ENCODE assay signal across 9 cellular contexts in the genomic region with DNA sequence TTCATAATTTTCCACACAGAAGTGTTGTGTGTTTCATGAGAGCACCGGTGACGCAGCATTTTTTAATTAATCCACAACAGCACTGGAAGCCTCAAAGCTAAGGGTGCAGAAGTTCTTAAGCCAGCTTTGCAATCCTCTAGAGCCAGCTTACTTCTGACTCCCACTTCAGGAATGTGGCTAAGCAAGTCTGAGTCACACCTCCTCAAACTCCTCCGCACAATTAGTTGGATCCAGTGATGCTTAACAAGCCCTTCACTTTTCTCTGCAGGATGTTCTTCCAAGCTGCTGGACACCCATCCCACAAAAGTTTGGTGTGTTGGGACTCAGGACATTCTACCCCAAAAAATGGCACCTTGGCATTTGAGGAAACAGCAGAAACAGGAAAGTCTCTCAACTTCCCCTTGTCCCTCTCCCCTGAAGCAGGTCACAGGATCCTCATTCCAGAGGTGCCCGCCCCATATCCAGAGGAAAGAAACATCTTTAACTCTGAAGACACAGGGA.
DNase-seq lines count a peak whose midpoint lies in the region; ATAC-seq, FAIRE-seq and TF ChIP-seq lines count a peak whose summit lies in the region.
"Had no signal": no experiment of that assay in that cellular context is flagged by ENCODE, and none has a peak within 500 bp of the region (broad histone marks: within the 10 kb centered on the region; RNA-seq: fewer than 3 reads in every experiment).

No MANE protein-coding gene starts in this region.

- H4K8ac ChIP-seq in H1 (ENCODE audit: extremely low read depth, insufficient read depth, low read length) = no peak overlapping the region

- H2BK15ac ChIP-seq in H1 (ENCODE audit: low read length) = no peak overlapping the region

- TF ChIP-seq POLR2A in H1 (IDR thresholded peaks at IDR 0.05; ENCODE audit: control extremely low read depth in 1 of 2, low read depth in 2 of 2, low read length in 2 of 2) = peak in 1 of 2 experiments; percentile 25; a peak in 1 of 3 replicates

- no peaks in the 10 kb centered on the region for H3K79me1 ChIP-seq in H1 (ENCODE audit: low read depth, low read length)

- no peaks in the 10 kb centered on the region for H3K27me3 Mint-ChIP-seq in mesothelial cell of epicardium (ENCODE audit: low read depth)
- H3K27me3 Mint-ChIP-seq in activated T-cell treated with anti-CD3 and anti-CD28 coated beads, Interleukin-2, amount 50 U/mL, for 24 hours = peaks cover 3% of the 10 kb centered on the region
- peaks cover 3% of the 10 kb centered on the region for H3K27me3 Mint-ChIP-seq in activated naive CD8-positive, alpha-beta T cell treated with anti-CD3 and anti-CD28 coated beads, Interleukin-2, amount 50 U/mL, for 24 hours
- H3K27me3 Mint-ChIP-seq: dendritic cell treated with granulocyte-macrophage colony-stimulating factor and Interleukin-4, amounts not matched to agents 40 ng/mL and 50 ng/mL, for 4 days had no signal

- H3K79me2 ChIP-seq in H1 (ENCODE audit: control insufficient read depth in 1 of 2, insufficient read depth in 2 of 2, low read length in 2 of 2) = peaks cover 2 to 3% of the 10 kb centered on the region in 2 experiments; a peak in 2 of 4 replicates

- WGBS in H1 (ENCODE audit: extremely low coverage in 1 of 2, insufficient coverage in 1 of 2, insufficient read length in 1 of 2, insufficient replicate concordance in 2 of 2, low coverage in 1 of 2, low lambda C conversion rate in 2 of 2, missing lambda C conversion rate in 1 of 2), 2 experiments = 49% methylated on average over 4 of the region's 4 CpGs; no CpG with 5 or more reads in 1 of the 2 experiments

- H3K56ac ChIP-seq in H1 (replicated peaks; ENCODE audit: insufficient read length, low read depth, low read length) = no peak overlapping the region

- H3K27me3 ChIP-seq in MG63 (no peaks in the 10 kb centered on the region), H1 (replicated peaks in 1 of 4; ENCODE audit: control insufficient read depth in 3 of 4, extremely low read depth in 1 of 4, insufficient read depth in 3 of 4, low read length in 3 of 4) (no peaks in the 10 kb centered on the region)

- H3K4me1 ChIP-seq in H1 (replicated peaks in 1 of 4; ENCODE audit: control insufficient read depth in 3 of 4, insufficient read depth in 4 of 4, low read length in 3 of 4) = peaks cover 15 to 26% (median 22%) of the 10 kb centered on the region in 4 experiments

- H3K4me3 Mint-ChIP-seq in mesothelial cell of epicardium = no peak overlapping the region
- no peak overlapping the region for H3K4me3 Mint-ChIP-seq in activated T-cell treated with anti-CD3 and anti-CD28 coated beads, Interleukin-2, amount 50 U/mL, for 24 hours
- H3K4me3 Mint-ChIP-seq in activated naive CD8-positive, alpha-beta T cell treated with anti-CD3 and anti-CD28 coated beads, Interleukin-2, amount 50 U/mL, for 24 hours = no peak overlapping the region
- H3K4me3 Mint-ChIP-seq: dendritic cell treated with granulocyte-macrophage colony-stimulating factor and Interleukin-4, amounts not matched to agents 40 ng/mL and 50 ng/mL, for 4 days had no signal

- no peaks in the 10 kb centered on the region for H3K9me3 Mint-ChIP-seq in mesothelial cell of epicardium
- H3K9me3 Mint-ChIP-seq in activated T-cell treated with anti-CD3 and anti-CD28 coated beads, Interleukin-2, amount 50 U/mL, for 24 hours = no peaks in the 10 kb centered on the region
- H3K9me3 Mint-ChIP-seq in activated naive CD8-positive, alpha-beta T cell treated with anti-CD3 and anti-CD28 coated beads, Interleukin-2, amount 50 U/mL, for 24 hours = no peaks in the 10 kb centered on the region
- H3K9me3 Mint-ChIP-seq: dendritic cell treated with granulocyte-macrophage colony-stimulating factor and Interleukin-4, amounts not matched to agents 40 ng/mL and 50 ng/mL, for 4 days had no signal

- H3K36me3 ChIP-seq in MG63 (no peaks in the 10 kb centered on the region), H1 (ENCODE audit: control insufficient read depth in 2 of 4, insufficient read depth in 4 of 4, low read length in 3 of 4) (no peaks in the 10 kb centered on the region)

- peak; percentile 57 for FAIRE-seq in H1 (lab: Jason Lieb, UNC)

- no peak overlapping the region for H2AFZ ChIP-seq in H1 (ENCODE audit: low read length)

- no peak overlapping the region for H2BK120ac ChIP-seq in H1 (replicated peaks; ENCODE audit: low read depth, low read length)

- CTCF ChIA-PET in H1 (lab: Charles Lee; ENCODE audit: partially characterized antibody) = interaction anchor here (0.6 to 1.6 kb wide), 3 partner anchors 69 to 361 kb away, joined by 3 read pairs; no protein-coding TSS in a partner anchor

- no peak overlapping the region for H3K4ac ChIP-seq in H1 (replicated peaks; ENCODE audit: insufficient read length, low read depth, low read length)

- no peaks in the 10 kb centered on the region for H4K20me1 ChIP-seq in H1 (replicated peaks in 1 of 2; ENCODE audit: control insufficient read depth in 1 of 2, insufficient read depth in 2 of 2, low read length in 2 of 2)

- H4K91ac ChIP-seq in H1 (replicated peaks; ENCODE audit: insufficient read length, low read length) = no peak overlapping the region

- POLR2A ChIA-PET in H1 (lab: Charles Lee; ENCODE audit: partially characterized antibody) = interaction anchor here (0.9 to 1.8 kb wide), 2 partner anchors 9 to 19 kb away, joined by 4 to 8 read pairs; no protein-coding TSS in a partner anchor

- H2BK12ac ChIP-seq in H1 (ENCODE audit: low read depth, low read length) = peak overlapping the region; percentile 27; the same call in 1 of the 2 replicates

- no peak overlapping the region for H2AK5ac ChIP-seq in H1 (ENCODE audit: low read depth, low read length)

- H3K14ac ChIP-seq in H1 (ENCODE audit: insufficient read length) = no peak overlapping the region

- H3K9ac ChIP-seq in H1 (replicated peaks in 1 of 4; ENCODE audit: extremely low read depth in 1 of 4, low read depth in 3 of 4, low read length in 3 of 4) = no peak overlapping the region

- TF ChIP-seq CTCF in AG10803 (conservative IDR thresholded peaks at IDR 0.05; ENCODE audit: low read length) (no peak), H1 (IDR thresholded peaks at IDR 0.05; ENCODE audit: control extremely low read depth in 1 of 3, insufficient read depth in 1 of 3, low read depth in 1 of 3, low read length in 3 of 3) (no peak), mesothelial cell of epicardium (IDR thresholded peaks at IDR 0.05; ENCODE audit: unreplicated experiment) (no peak)

- peak in 1 of 2 experiments; percentile 84; a peak in 1 of 3 replicates for TF ChIP-seq EP300 in H1 (IDR thresholded peaks at IDR 0.05; ENCODE audit: borderline replicate concordance in 1 of 2, low read depth in 2 of 2, low read length in 2 of 2)

- peak overlapping the region; percentile 11; the same call in 1 of the 2 replicates for H2BK20ac ChIP-seq in H1 (ENCODE audit: low read length)

- H3K27ac Mint-ChIP-seq in mesothelial cell of epicardium = peak overlapping the region; percentile 90
- H3K27ac Mint-ChIP-seq in activated T-cell treated with anti-CD3 and anti-CD28 coated beads, Interleukin-2, amount 50 U/mL, for 24 hours = no peak overlapping the region
- no peak overlapping the region for H3K27ac Mint-ChIP-seq in activated naive CD8-positive, alpha-beta T cell treated with anti-CD3 and anti-CD28 coated beads, Interleukin-2, amount 50 U/mL, for 24 hours
- H3K27ac Mint-ChIP-seq: dendritic cell treated with granulocyte-macrophage colony-stimulating factor and Interleukin-4, amounts not matched to agents 40 ng/mL and 50 ng/mL, for 4 days had no signal

- no peaks in the 10 kb centered on the region for H3K23me2 ChIP-seq in H1 (ENCODE audit: low read depth, low read length)

- peak in 1 of 2 experiments; percentile 21; a peak in 1 of 4 replicates for TF ChIP-seq RAD21 in H1 (IDR thresholded peaks at IDR 0.05 in 1 of 2, conservative IDR thresholded peaks at IDR 0.05 in 1 of 2; ENCODE audit: low read depth in 2 of 2, low read length in 2 of 2)

- H3K4me1 Mint-ChIP-seq in mesothelial cell of epicardium = peaks cover 69% of the 10 kb centered on the region
- no peaks in the 10 kb centered on the region for H3K4me1 Mint-ChIP-seq in activated T-cell treated with anti-CD3 and anti-CD28 coated beads, Interleukin-2, amount 50 U/mL, for 24 hours (ENCODE audit: low read depth)
- no peaks in the 10 kb centered on the region for H3K4me1 Mint-ChIP-seq in activated naive CD8-positive, alpha-beta T cell treated with anti-CD3 and anti-CD28 coated beads, Interleukin-2, amount 50 U/mL, for 24 hours

- H3K36me3 Mint-ChIP-seq in mesothelial cell of epicardium = no peaks in the 10 kb centered on the region
- no peaks in the 10 kb centered on the region for H3K36me3 Mint-ChIP-seq in activated T-cell treated with anti-CD3 and anti-CD28 coated beads, Interleukin-2, amount 50 U/mL, for 24 hours (ENCODE audit: low read depth)
- no peaks in the 10 kb centered on the region for H3K36me3 Mint-ChIP-seq in activated naive CD8-positive, alpha-beta T cell treated with anti-CD3 and anti-CD28 coated beads, Interleukin-2, amount 50 U/mL, for 24 hours (ENCODE audit: low read depth)

- peak overlapping the region; percentile 18; the same call in 1 of the 2 replicates for H3K4me3 ChIP-seq in AG10803 (ENCODE audit: low read length)
- no peak overlapping the region for H3K4me3 ChIP-seq in MG63
- peak overlapping the region in 1 of 4 experiments; percentile 6; a peak in 1 of 8 replicates for H3K4me3 ChIP-seq in H1 (ENCODE audit: extremely low read depth in 1 of 4, insufficient read depth in 2 of 4, low read depth in 3 of 4, low read length in 4 of 4)

- H4K5ac ChIP-seq in H1 (ENCODE audit: insufficient read length, low read depth, low read length) = peak overlapping the region; percentile 31

- no peak overlapping the region for H3K23ac ChIP-seq in H1 (ENCODE audit: insufficient read length)

- H3K18ac ChIP-seq in H1 (ENCODE audit: extremely low read depth, low read length) = peak overlapping the region; percentile 11

- DNase-seq in AG10803 (ENCODE audit: low read depth) (peak; percentile 100), MG63 (peak; percentile 88), H1 (ENCODE audit: low read depth in 1 of 2, low spot score in 2 of 2) (peak in 1 of 2 experiments; percentile 73), mesothelial cell of epicardium (ENCODE audit: low spot score in 2 of 2, unreplicated experiment in 2 of 2) (no peak), NCI-H1105 treated with DMSO at 0.1 percent for 48 hours (lab: John Stamatoyannopoulos, UW) (no peak)
- DNase-seq in activated T-cell treated with anti-CD3 and anti-CD28 coated beads, Interleukin-2, amount 50 U/mL, for 24 hours = no peak
- no peak for DNase-seq in activated naive CD8-positive, alpha-beta T cell treated with anti-CD3 and anti-CD28 coated beads, Interleukin-2, amount 50 U/mL, for 24 hours

- H3K4me2 ChIP-seq in H1 (ENCODE audit: insufficient read depth in 1 of 2, low read depth in 2 of 2, low read length in 2 of 2) = peak overlapping the region; percentile 53 to 55; a peak in 3 of 4 replicates

- no peak overlapping the region for H3K27ac ChIP-seq in H1 (ENCODE audit: low read depth, low read length)

- ATAC-seq in activated naive CD8-positive, alpha-beta T cell treated with anti-CD3 and anti-CD28 coated beads, Interleukin-2, amount 50 U/mL, for 24 hours = no peak
- ATAC-seq in GM19463 (IDR thresholded peaks at IDR 0.05; ENCODE audit: unreplicated experiment) = no peak

- H3K9me3 ChIP-seq in MG63 = no peaks in the 10 kb centered on the region
- no peaks in the 10 kb centered on the region for H3K9me3 ChIP-seq in H1 (ENCODE audit: insufficient read depth in 2 of 2, low read depth in 1 of 2, low read length in 1 of 2)

- H2BK5ac ChIP-seq in H1 (ENCODE audit: low read depth, low read length) = peak overlapping the region; percentile 60; the same call in 1 of the 2 replicates

Comparison
In these comparisons a context has a peak if more than half of its experiments do, and no peak if none do; other contexts are left out.
1. DNase-seq: peak in AG10803 (single experiment) and MG63 (single experiment); none in mesothelial cell of epicardium (0 of 2), activated T-cell treated with anti-CD3 and anti-CD28 coated beads, Interleukin-2, amount 50 U/mL, for 24 hours (single experiment), NCI-H1105 treated with DMSO at 0.1 percent for 48 hours (single experiment) and activated naive CD8-positive, alpha-beta T cell treated with anti-CD3 and anti-CD28 coated beads, Interleukin-2, amount 50 U/mL, for 24 hours (single experiment).